ENCODE assay signal across 10 cellular contexts in genomic region chr13:99470027-99470426, GRCh38.
"Had no signal": no experiment of that assay in that cellular context is flagged by ENCODE, and none has a peak within 500 bp of the region (broad histone marks: within the 10 kb centered on the region; RNA-seq: fewer than 3 reads in every experiment).

No MANE protein-coding gene starts in this region.

- H3K4me1 ChIP-seq: HAP-1 had no signal

- FAIRE-seq: H1, H54 had no signal

- DNase-seq: GM23248, GOT3, H7, H9, HCEC 1CT, HFFc6 had no signal

- H3K36me3 ChIP-seq: HAP-1 had no signal

- H3K9ac ChIP-seq: GM23248 had no signal

- H3K4me3 ChIP-seq: GM23248, HAP-1 had no signal

- H3K27ac Mint-ChIP-seq: HFFc6 had no signal

- H3K9me3 Mint-ChIP-seq: H9, HFFc6 had no signal

- H3K9me3 ChIP-seq: HAP-1 had no signal

- H3K27ac ChIP-seq: GM23248 had no signal

- ATAC-seq: HCT116 had no signal

- H2AFZ ChIP-seq: GM23248 had no signal

- H3K4me3 Mint-ChIP-seq: H9, HFFc6 had no signal
